Comparison of ENCODE assay signal across 29 cellular contexts in the genomic region with DNA sequence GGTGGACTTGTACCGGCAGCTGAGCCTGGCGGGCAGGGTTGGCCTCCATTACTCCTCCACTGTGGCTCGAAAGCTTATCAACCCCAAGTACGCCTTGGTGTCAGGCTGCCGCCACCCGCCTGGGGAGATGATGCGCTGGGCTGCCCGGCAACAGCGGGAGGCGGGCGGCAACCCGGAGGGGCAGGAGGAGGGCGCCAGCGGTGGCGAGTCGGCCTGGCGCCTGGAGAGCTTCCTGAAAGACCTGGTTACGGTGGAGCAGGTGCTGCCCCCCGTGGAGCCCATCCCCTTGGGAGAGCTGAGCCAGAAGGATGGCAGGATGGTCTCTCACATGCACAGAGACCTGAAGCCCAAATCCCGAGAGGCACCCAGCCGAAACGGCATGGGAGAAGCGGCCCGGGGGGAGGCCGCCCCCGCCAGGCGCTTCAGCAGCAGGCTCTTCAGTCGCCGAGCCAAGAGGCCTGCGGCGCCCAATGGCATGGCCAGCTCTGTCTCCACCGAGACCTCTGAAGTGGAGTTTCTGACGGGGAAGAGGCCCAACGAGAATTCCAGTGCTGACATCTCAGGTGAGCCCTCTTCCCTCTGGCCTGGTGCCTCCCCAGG. TPM values are rescaled to one million over a fixed set of nuclear protein-coding genes. Genes with fewer than 3 reads are reported as not detected.
DNase-seq lines count a peak whose midpoint lies in the region; ATAC-seq and TF ChIP-seq lines count a peak whose summit lies in the region.
"Had no signal": no experiment of that assay in that cellular context is flagged by ENCODE, and none has a peak within 500 bp of the region (broad histone marks: within the 10 kb centered on the region; RNA-seq: fewer than 3 reads in every experiment).

No MANE protein-coding gene starts in this region.

- no peaks in the 10 kb centered on the region for H4K20me1 ChIP-seq in mammary epithelial cell (ENCODE audit: insufficient read depth, low read length)

- H3K4me3 ChIP-seq in right cardiac atrium (ENCODE audit: low read length), result no peak overlapping the region
- no peak overlapping the region for H3K4me3 ChIP-seq in mammary epithelial cell (replicated peaks in 1 of 3; ENCODE audit: insufficient read depth in 1 of 3, low read depth in 2 of 3, low read length in 3 of 3)
- no peak overlapping the region for H3K4me3 ChIP-seq in thyroid gland (replicated peaks in 1 of 3)
- H3K4me3 ChIP-seq: cardiac muscle cell, heart right ventricle, pancreas had no signal

- dilution Hi-C loops in mammary epithelial cell (cut with HindIII; ENCODE audit: low sequenced_read_pairs), result no loop called here

- H3K79me2 ChIP-seq in mammary epithelial cell (ENCODE audit: insufficient read depth, low read length), result peaks cover 72% of the 10 kb centered on the region

- no peak overlapping the region for H2AFZ ChIP-seq in mammary epithelial cell (ENCODE audit: low read depth, low read length)

- TF ChIP-seq CTCF in mammary epithelial cell (conservative IDR thresholded peaks at IDR 0.05 in 1 of 2, IDR thresholded peaks at IDR 0.05 in 1 of 2; ENCODE audit: extremely low read depth in 1 of 2, insufficient read depth in 1 of 2, low read depth in 1 of 2, low read length in 2 of 2) (no peak), thyroid gland (IDR thresholded peaks at IDR 0.05) (no peak)

- H3K4me2 ChIP-seq in mammary epithelial cell (ENCODE audit: insufficient read depth, low read depth, low read length), result peak overlapping the region; percentile 26
- H3K4me2 ChIP-seq: KMS-11 had no signal

- H3K4me1 ChIP-seq in right cardiac atrium (ENCODE audit: control insufficient read depth, insufficient read depth, low read length), result no peaks in the 10 kb centered on the region
- peaks cover 71% of the 10 kb centered on the region for H3K4me1 ChIP-seq in mammary epithelial cell (ENCODE audit: insufficient read depth, low read length)
- peaks cover 0 to 18% of the 10 kb centered on the region in 2 donors for H3K4me1 ChIP-seq in thyroid gland
- H3K4me1 ChIP-seq: BE2C, pancreas had no signal

- no TSS peak for BruUV-seq in mammary epithelial cell (replicated peaks; lab: Mats Ljungman, UMichigan)

- in situ Hi-C loops in mammary epithelial cell (cut with MboI; ENCODE audit: low sequenced_read_pairs in 2 of 2), result no loop called here

- H3K9me3 ChIP-seq in right cardiac atrium (ENCODE audit: control insufficient read depth, low read length) (no peaks in the 10 kb centered on the region), mammary epithelial cell (replicated peaks; ENCODE audit: insufficient read depth, low read length) (no peaks in the 10 kb centered on the region), thyroid gland (no peaks in the 10 kb centered on the region)
- H3K9me3 ChIP-seq: BE2C, heart right ventricle, pancreas had no signal

- no peak overlapping the region for H3K27ac ChIP-seq in right cardiac atrium (ENCODE audit: low read length)
- H3K27ac ChIP-seq in mammary epithelial cell (ENCODE audit: insufficient read depth, low read depth, low read length), result no peak overlapping the region
- peak overlapping the region in 2 of 3 donors; percentile 20 to 43 for H3K27ac ChIP-seq in thyroid gland
- H3K27ac ChIP-seq: cardiac muscle cell, heart right ventricle, KMS-11, pancreas had no signal

- H3K9ac ChIP-seq in mammary epithelial cell (ENCODE audit: insufficient read depth, low read length), result no peak overlapping the region
- H3K9ac ChIP-seq: KMS-11 had no signal

- CTCF ChIA-PET in mammary epithelial cell (lab: Charles Lee; ENCODE audit: low non-redundant PET), result no interaction called here

- H3K27me3 ChIP-seq in right cardiac atrium (ENCODE audit: control insufficient read depth, insufficient read depth) (no peaks in the 10 kb centered on the region), mammary epithelial cell (ENCODE audit: insufficient read depth, low read length) (no peaks in the 10 kb centered on the region), thyroid gland (no peaks in the 10 kb centered on the region)
- H3K27me3 ChIP-seq: BE2C, cardiac muscle cell, pancreas had no signal

- no peak for TF ChIP-seq POLR2A in thyroid gland (IDR thresholded peaks at IDR 0.05)

- intact Hi-C loops in Right ventricle myocardium inferior (cut with DNase I) (no loop called here), right cardiac atrium (cut with DNase I) (loop anchor here in 2 of 4 donors (5.0 to 10.0 kb wide), 3 partner anchors 87 to 484 kb away; no protein-coding TSS in a partner anchor), mammary epithelial cell (cut with micrococcal nuclease) (loop anchor here (5.0 to 10.0 kb wide), 3 partner anchors 34 to 464 kb away; no protein-coding TSS in a partner anchor), thyroid gland (cut with DNase I) (loop anchor here (5.0 kb wide), 1 partner anchor 484 kb away; no protein-coding TSS in a partner anchor)

- WGBS in right cardiac atrium, result 88% methylated on average over 34 of the region's 34 CpGs
- WGBS in mammary epithelial cell (ENCODE audit: low coverage, missing lambda C conversion rate), result 67% methylated on average over 10 of the region's 34 CpGs
- WGBS in thyroid gland, 2 donors, result 78 to 90% methylated on average over 14 to 24 of the region's 34 CpGs

- ATAC-seq in Right ventricle myocardium inferior, result no peak
- no peak for ATAC-seq in right cardiac atrium
- no peak for ATAC-seq in HG03520 (IDR thresholded peaks at IDR 0.05; ENCODE audit: unreplicated experiment)
- ATAC-seq: activated CD4-positive, CD25-positive, alpha-beta regulatory T cell treated with anti-CD3 and anti-CD28 coated beads, Interleukin-2, amount 50 U/mL, for 24 hours; activated T-helper 17 cell treated with anti-CD3 and anti-CD28 coated beads, Interleukin-2, amount 50 U/mL, for 72 hours; effector memory CD8-positive, alpha-beta T cell; esophagus mucosa; heart right ventricle; pancreas had no signal

- H3K36me3 ChIP-seq in mammary epithelial cell (ENCODE audit: insufficient read depth, low read length) (peaks cover 12% of the 10 kb centered on the region), thyroid gland (peaks cover 10 to 16% of the 10 kb centered on the region in 2 donors)
- H3K36me3 ChIP-seq: BE2C, cardiac muscle cell, heart right ventricle had no signal

- DNase-seq in Right ventricle myocardium inferior (ENCODE audit: missing footprints), result peak; percentile 25
- no peak for DNase-seq in right cardiac atrium
- peak; percentile 96 for DNase-seq in NCI-H2171 treated with DMSO at 0.1 percent for 48 hours (lab: John Stamatoyannopoulos, UW)
- DNase-seq in mammary epithelial cell, result no peak
- peak in 1 of 2 donors; percentile 10 for DNase-seq in thyroid gland
- DNase-seq in NCI-H1105 treated with DMSO at 0.1 percent for 48 hours (lab: John Stamatoyannopoulos, UW), result no peak
- no peak for DNase-seq in NOMO-1 treated with dmso at 0.1 percent for 144 hours (lab: John Stamatoyannopoulos, UW; ENCODE audit: unreplicated experiment)
- DNase-seq: ACHN; activated CD4-positive, alpha-beta memory T cell treated with anti-CD3 and anti-CD28 coated beads, Interleukin-2, amount 10 ng/mL, durations not matched to agents 7 days and 5 days; activated CD8-positive, alpha-beta memory T cell treated with anti-CD3 and anti-CD28 coated beads, Interleukin-2, amount 50 U/mL, for 48 hours; anterior cingulate cortex; BE2C; cortex of kidney; DND-41; effector memory CD8-positive, alpha-beta T cell; foreskin melanocyte; HCEC 1CT; heart right ventricle; NCI-H2029 treated with DMSO at 0.1 percent for 48 hours; nephron progenitor cell; pancreas had no signal

RNA-seq across cellular contexts. Expression of a gene that starts 26.7 kb away (rescaled TPM):
- total RNA-seq in Right ventricle myocardium inferior (6.1 TPM), right cardiac atrium (1 to 10 TPM; 4.3 to 8.5 (median 6.4) TPM), mammary epithelial cell (10 to 100 TPM; 41.0 to 59.4 TPM), thyroid gland (10 to 100 TPM; 19.2 to 35.6 (median 26.1) TPM)
- polyA plus RNA-seq in right cardiac atrium (3.6 TPM), mammary epithelial cell (24.7 TPM)
- 39.9 TPM for polyA minus RNA-seq in mammary epithelial cell
- total RNA-seq: activated CD4-positive, alpha-beta memory T cell treated with anti-CD3 and anti-CD28 coated beads, Interleukin-2, amount 10 ng/mL, durations not matched to agents 7 days and 5 days; lung microvascular endothelial cell; RPMI7951 had no signal
- polyA plus RNA-seq: cardiac muscle cell had no signal

Comparison
In these comparisons a context has a peak if more than half of its experiments do, and no peak if none do; other contexts are left out.
1. DNase-seq: peak in Right ventricle myocardium inferior (single experiment) and NCI-H2171 treated with DMSO at 0.1 percent for 48 hours (single experiment); none in right cardiac atrium (0 of 3), mammary epithelial cell (single experiment), NCI-H1105 treated with DMSO at 0.1 percent for 48 hours (single experiment) and NOMO-1 treated with dmso at 0.1 percent for 144 hours (single experiment).
2. H3K27ac ChIP-seq: peak in thyroid gland (2 of 3); none in right cardiac atrium (single experiment) and mammary epithelial cell (single experiment).